16 cellular contexts compared by ENCODE assay signal in genomic region chr2:62333961-62334360, GRCh38.
A peak's percentile ranks its signal among the peaks of the same experiment; 100 is the strongest.
DNase-seq lines count a peak whose midpoint lies in the region; ATAC-seq and TF ChIP-seq lines count a peak whose summit lies in the region.
"Had no signal": no experiment of that assay in that cellular context is flagged by ENCODE, and none has a peak within 500 bp of the region (broad histone marks: within the 10 kb centered on the region; RNA-seq: fewer than 3 reads in every experiment).

No MANE protein-coding gene starts in this region.

- no peak for ATAC-seq in HG03442 (IDR thresholded peaks at IDR 0.05; ENCODE audit: unreplicated experiment)
- ATAC-seq: activated T-cell treated with anti-CD3 and anti-CD28 coated beads, Interleukin-2, amount 50 U/mL, for 4 hours had no signal

- H2AFZ ChIP-seq in GM23248, result no peak overlapping the region
- H2AFZ ChIP-seq: parathyroid adenoma had no signal

- no peak overlapping the region for H3K9ac ChIP-seq in GM23248
- H3K9ac ChIP-seq: parathyroid adenoma had no signal

- DNase-seq in DMS53 (lab: John Stamatoyannopoulos, UW), result peak; percentile 54
- DNase-seq in DMS53 treated with DMSO at 0.1 percent for 48 hours (lab: John Stamatoyannopoulos, UW; ENCODE audit: unreplicated experiment), result no peak
- DNase-seq in NCI-H1436 treated with DMSO at 0.1 percent for 48 hours (lab: John Stamatoyannopoulos, UW), result peak; percentile 71
- peak; percentile 31 for DNase-seq in NCI-H82 treated with DMSO at 0.1 percent for 48 hours (lab: John Stamatoyannopoulos, UW; ENCODE audit: unreplicated experiment)
- DNase-seq in nephron progenitor cell, result no peak
- no peak for DNase-seq in GM23248
- no peak for DNase-seq in NCI-H128 (lab: John Stamatoyannopoulos, UW; ENCODE audit: unreplicated experiment)
- DNase-seq: 8988T; activated T-cell treated with anti-CD3 and anti-CD28 coated beads, Interleukin-2, amount 50 U/mL, for 4 hours; amygdala; IMR-90; mammary epithelial cell; NCI-H774 had no signal

- H3K4me3 ChIP-seq in GM23248, result no peak overlapping the region
- H3K4me3 ChIP-seq: coronary artery had no signal

- in situ Hi-C loops in GM23248 (cut with MboI), result no loop called here

- no peaks in the 10 kb centered on the region for H4K20me1 ChIP-seq in GM23248 (ENCODE audit: insufficient read depth)

- H3K4me1 Mint-ChIP-seq in nephron progenitor cell, result peaks cover 46% of the 10 kb centered on the region

- no peak overlapping the region for H3K4me3 Mint-ChIP-seq in nephron progenitor cell
- H3K4me3 Mint-ChIP-seq: activated T-cell treated with anti-CD3 and anti-CD28 coated beads, Interleukin-2, amount 50 U/mL, for 4 hours had no signal

- 68 to 70% methylated on average over 4 of the region's 4 CpGs for WGBS in GM23248 (ENCODE audit: low coverage in 1 of 2, low lambda C conversion rate in 2 of 2, missing lambda C conversion rate in 2 of 2), 2 experiments

- no peaks in the 10 kb centered on the region for H3K79me2 ChIP-seq in GM23248 (ENCODE audit: insufficient read depth)
- H3K79me2 ChIP-seq: parathyroid adenoma had no signal

- no peaks in the 10 kb centered on the region for H3K9me3 ChIP-seq in GM23248 (ENCODE audit: low read depth)

- H3K27ac ChIP-seq in GM23248, result no peak overlapping the region
- H3K27ac ChIP-seq: coronary artery, parathyroid adenoma had no signal

- no peaks in the 10 kb centered on the region for H3K36me3 ChIP-seq in GM23248 (ENCODE audit: low read depth)

- no peak overlapping the region for H3K4me2 ChIP-seq in GM23248 (ENCODE audit: unreplicated experiment)

- no peaks in the 10 kb centered on the region for H3K4me1 ChIP-seq in GM23248 (ENCODE audit: insufficient read depth)
- H3K4me1 ChIP-seq: parathyroid adenoma had no signal

- H3K9me3 Mint-ChIP-seq in nephron progenitor cell, result no peaks in the 10 kb centered on the region
- H3K9me3 Mint-ChIP-seq: activated T-cell treated with anti-CD3 and anti-CD28 coated beads, Interleukin-2, amount 50 U/mL, for 4 hours had no signal

- no peaks in the 10 kb centered on the region for H3F3A ChIP-seq in GM23248 (ENCODE audit: insufficient read depth)

- H3K9me2 ChIP-seq in GM23248 (ENCODE audit: insufficient read depth), result no peaks in the 10 kb centered on the region

- H3K36me3 Mint-ChIP-seq in nephron progenitor cell (ENCODE audit: low read depth), result no peaks in the 10 kb centered on the region

- TF ChIP-seq CTCF in nephron progenitor cell (IDR thresholded peaks at IDR 0.05), result no peak

- peak overlapping the region; percentile 93 for H3K27ac Mint-ChIP-seq in nephron progenitor cell

- H3K27me3 Mint-ChIP-seq in nephron progenitor cell (ENCODE audit: low read depth, poor library complexity), result no peaks in the 10 kb centered on the region

- H3K27me3 ChIP-seq in GM23248 (replicated peaks; ENCODE audit: insufficient read depth), result 0 out of 2 replicates have a peak, but pooled peaks cover 5% of the 10 kb centered on the region

Comparison
In these comparisons a context has a peak if more than half of its experiments do, and no peak if none do; other contexts are left out.
1. DNase-seq: peak in DMS53 (single experiment), NCI-H1436 treated with DMSO at 0.1 percent for 48 hours (single experiment) and NCI-H82 treated with DMSO at 0.1 percent for 48 hours (single experiment); none in DMS53 treated with DMSO at 0.1 percent for 48 hours (single experiment), nephron progenitor cell (single experiment), GM23248 (single experiment) and NCI-H128 (single experiment).